25 cellular contexts compared by ENCODE assay signal in genomic region chr12:92167075-92167474, GRCh38. TPM values are rescaled to one million over a fixed set of nuclear protein-coding genes. Genes with fewer than 3 reads are reported as not detected.
DNase-seq lines count a peak whose midpoint lies in the region; ATAC-seq and TF ChIP-seq lines count a peak whose summit lies in the region.
"Had no signal": no experiment of that assay in that cellular context is flagged by ENCODE, and none has a peak within 500 bp of the region (broad histone marks: within the 10 kb centered on the region; RNA-seq: fewer than 3 reads in every experiment).

No MANE protein-coding gene starts in this region.

- peaks cover 3% of the 10 kb centered on the region for H3K9me3 Mint-ChIP-seq in activated B cell treated with CpG ODN at 0.5 μM for 24 hours
- H3K9me3 Mint-ChIP-seq in stimulated activated memory B cell treated with anti-CD40 and anti-IgM and Interleukin-4, amounts not matched to agents 10 μg/mL and 1 μg/mL and 100 μg/mL, for 72 hours: peaks cover 5% of the 10 kb centered on the region
- H3K9me3 Mint-ChIP-seq: GM23338, H9 had no signal

- no peaks in the 10 kb centered on the region for H3K9me2 ChIP-seq in DOHH2 (replicated peaks; ENCODE audit: control insufficient read depth, low read length)

- H3K4me3 ChIP-seq in DOHH2 (ENCODE audit: low read length): no peak overlapping the region
- H3K4me3 ChIP-seq: BLaER1 treated with 17β-estradiol and CSF1 and Interleukin-3, amounts not matched to agents 10 nM and 100 nM; GM23338; MG63; SJSA1 had no signal

- CTCF ChIA-PET in activated B cell treated with CpG ODN at 0.5 μM for 24 hours (lab: Charles Lee): no interaction called here

- peaks cover 76% of the 10 kb centered on the region for H3K4me1 Mint-ChIP-seq in activated B cell treated with CpG ODN at 0.5 μM for 24 hours
- H3K4me1 Mint-ChIP-seq in stimulated activated memory B cell treated with anti-CD40 and anti-IgM and Interleukin-4, amounts not matched to agents 10 μg/mL and 1 μg/mL and 100 μg/mL, for 72 hours: peaks cover 74% of the 10 kb centered on the region

- H3K27me3 ChIP-seq in DOHH2 (ENCODE audit: control insufficient read depth, low read length): no peaks in the 10 kb centered on the region
- H3K27me3 ChIP-seq: BLaER1 treated with 17β-estradiol and CSF1 and Interleukin-3, amounts not matched to agents 10 nM and 100 nM; MG63; SJSA1 had no signal

- H3K27ac Mint-ChIP-seq in activated B cell treated with CpG ODN at 0.5 μM for 24 hours: peak overlapping the region; percentile 36
- H3K27ac Mint-ChIP-seq in stimulated activated memory B cell treated with anti-CD40 and anti-IgM and Interleukin-4, amounts not matched to agents 10 μg/mL and 1 μg/mL and 100 μg/mL, for 72 hours: peak overlapping the region; percentile 84
- H3K27ac Mint-ChIP-seq: CD4-positive, alpha-beta memory T cell; GM23338; H9 had no signal

- H3K36me3 Mint-ChIP-seq in activated B cell treated with CpG ODN at 0.5 μM for 24 hours (ENCODE audit: low read depth): peaks cover 2% of the 10 kb centered on the region
- peaks cover 15% of the 10 kb centered on the region for H3K36me3 Mint-ChIP-seq in stimulated activated memory B cell treated with anti-CD40 and anti-IgM and Interleukin-4, amounts not matched to agents 10 μg/mL and 1 μg/mL and 100 μg/mL, for 72 hours

- intact Hi-C loops in activated B cell treated with CpG ODN at 0.5 μM for 24 hours (cut with micrococcal nuclease): loop anchor here (1.0 kb wide), 1 partner anchor 8 kb away; no protein-coding TSS in a partner anchor

- no peaks in the 10 kb centered on the region for H3K79me2 ChIP-seq in DOHH2 (ENCODE audit: control insufficient read depth, low read length)

- H3F3A ChIP-seq in DOHH2 (ENCODE audit: control insufficient read depth, insufficient read depth): peaks cover 13% of the 10 kb centered on the region

- H3K4me2 ChIP-seq in DOHH2 (ENCODE audit: low read length): peak overlapping the region; percentile 34
- H3K4me2 ChIP-seq: GM23338 had no signal

- ATAC-seq in activated B cell treated with CpG ODN at 0.5 μM for 24 hours (ENCODE audit: low read depth) (peak; percentile 61), GM19455 (IDR thresholded peaks at IDR 0.05; ENCODE audit: unreplicated experiment) (no peak)
- ATAC-seq in stimulated activated memory B cell treated with anti-CD40 and anti-IgM and Interleukin-4, amounts not matched to agents 10 μg/mL and 1 μg/mL and 100 μg/mL, for 72 hours: no peak
- ATAC-seq: GM23338 had no signal

- H3K27me3 Mint-ChIP-seq in activated B cell treated with CpG ODN at 0.5 μM for 24 hours: no peaks in the 10 kb centered on the region
- no peaks in the 10 kb centered on the region for H3K27me3 Mint-ChIP-seq in stimulated activated memory B cell treated with anti-CD40 and anti-IgM and Interleukin-4, amounts not matched to agents 10 μg/mL and 1 μg/mL and 100 μg/mL, for 72 hours
- H3K27me3 Mint-ChIP-seq: CD4-positive, alpha-beta memory T cell had no signal

- H3K4me3 Mint-ChIP-seq in activated B cell treated with CpG ODN at 0.5 μM for 24 hours: peak overlapping the region; percentile 26
- no peak overlapping the region for H3K4me3 Mint-ChIP-seq in stimulated activated memory B cell treated with anti-CD40 and anti-IgM and Interleukin-4, amounts not matched to agents 10 μg/mL and 1 μg/mL and 100 μg/mL, for 72 hours
- H3K4me3 Mint-ChIP-seq: CD4-positive, alpha-beta memory T cell; GM23338; H9 had no signal

- H3K9me3 ChIP-seq in DOHH2 (ENCODE audit: control insufficient read depth, insufficient read depth, low read length): no peaks in the 10 kb centered on the region
- H3K9me3 ChIP-seq: MG63, SJSA1 had no signal

- peaks cover 93% of the 10 kb centered on the region for H3K4me1 ChIP-seq in DOHH2 (ENCODE audit: control insufficient read depth, low read length)
- H3K4me1 ChIP-seq: SJSA1 had no signal

- no peaks in the 10 kb centered on the region for H4K20me1 ChIP-seq in DOHH2 (ENCODE audit: control insufficient read depth, insufficient read depth, low read depth, low read length)
- H4K20me1 ChIP-seq: BLaER1 treated with 17β-estradiol and CSF1 and Interleukin-3, amounts not matched to agents 10 nM and 100 nM had no signal

- DNase-seq in NCI-H82 (lab: John Stamatoyannopoulos, UW): peak; percentile 22
- DNase-seq in NCI-H82 treated with DMSO at 0.1 percent for 48 hours (lab: John Stamatoyannopoulos, UW; ENCODE audit: unreplicated experiment): no peak
- DNase-seq in activated B cell treated with CpG ODN at 0.5 μM for 24 hours: no peak
- DNase-seq in CD1c-positive myeloid dendritic cell (ENCODE audit: extremely low spot score): no peak
- DNase-seq: CD4-positive, alpha-beta memory T cell; COR-L47; DMS53; H9; IMR-90; KG1; MG63; NCI-H1694 treated with DMSO at 0.1 percent for 48 hours; NCI-H2081; NCI-H2171 treated with DMSO at 0.1 percent for 48 hours; NCI-H524; NCI-H748 treated with DMSO at 0.1 percent for 48 hours; NK-92 treated with Interleukin-12 subunit alpha and Interleukin-12 subunit beta, amount 100 ng/mL, for 24 hours; Right ventricle myocardium superior; RPMI8226 had no signal

- TF ChIP-seq CTCF in DOHH2 (IDR thresholded peaks at IDR 0.05; ENCODE audit: low read depth, low read length, poor library complexity, severe bottlenecking) (no peak), activated B cell treated with CpG ODN at 0.5 μM for 24 hours (IDR thresholded peaks at IDR 0.05) (no peak)

- POLR2A ChIA-PET in activated B cell treated with CpG ODN at 0.5 μM for 24 hours (lab: Charles Lee): interaction anchor here (0.6 to 14.7 kb wide), 7 partner anchors 9 to 378 kb away, joined by 3 to 351 read pairs (median 5); partner anchors contain the start of gene BTG1

- peak overlapping the region; percentile 36 for H3K27ac ChIP-seq in DOHH2 (ENCODE audit: low read depth, low read length)
- H3K27ac ChIP-seq: BLaER1 treated with 17β-estradiol and CSF1 and Interleukin-3, amounts not matched to agents 10 nM and 100 nM; SJSA1 had no signal

- H3K36me3 ChIP-seq in DOHH2 (ENCODE audit: control insufficient read depth, low read length): peaks cover 10% of the 10 kb centered on the region
- H3K36me3 ChIP-seq: BLaER1 treated with 17β-estradiol and CSF1 and Interleukin-3, amounts not matched to agents 10 nM and 100 nM; MG63; SJSA1 had no signal

RNA-seq across cellular contexts. Expression of gene BTG1, which starts 21.4 kb away (rescaled TPM):
- 423 and 429 TPM in 2 replicates for total RNA-seq in activated B cell treated with CpG ODN at 0.5 μM for 24 hours
